In the genomic region with DNA sequence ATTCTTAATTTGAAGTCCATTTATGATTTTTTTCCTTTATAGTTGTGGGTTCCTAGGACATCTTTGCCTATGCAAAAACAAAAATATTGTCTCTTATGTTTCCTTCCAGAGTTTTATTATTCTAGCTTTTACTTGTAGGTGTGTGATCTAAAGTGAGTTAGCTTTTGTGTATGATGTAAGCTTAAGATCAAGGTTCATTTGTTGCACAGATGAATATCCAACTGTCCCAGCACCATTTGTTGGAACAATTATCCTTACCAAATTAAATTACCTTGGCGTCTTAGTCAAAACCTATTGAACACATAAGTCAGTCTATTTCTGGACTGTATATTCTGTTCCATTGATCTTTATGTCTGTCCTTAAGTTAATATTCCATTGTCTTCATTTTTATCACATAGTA, we compare ENCODE assay signal across 18 cellular contexts.
"Had no signal": no experiment of that assay in that cellular context is flagged by ENCODE, and none has a peak within 500 bp of the region (broad histone marks: within the 10 kb centered on the region; RNA-seq: fewer than 3 reads in every experiment).

No MANE protein-coding gene starts in this region.

- H3K4me3 ChIP-seq: coronary artery, dorsolateral prefrontal cortex, esophagus muscularis mucosa, gastroesophageal sphincter, heart left ventricle, left lung, lower lobe of right lung, mucosa of descending colon had no signal

- H3K9me3 ChIP-seq: esophagus muscularis mucosa, left lung, lower lobe of right lung, mucosa of descending colon had no signal

- H3K36me3 ChIP-seq: left lung, lower lobe of right lung had no signal

- H3K27ac Mint-ChIP-seq: mesothelial cell of epicardium, naive B cell had no signal

- H3K4me1 ChIP-seq: esophagus muscularis mucosa, foreskin keratinocyte, gastroesophageal sphincter, left lung, lower lobe of right lung had no signal

- H3K4me1 Mint-ChIP-seq: mesothelial cell of epicardium, naive B cell had no signal

- H3K36me3 Mint-ChIP-seq: naive B cell had no signal

- H3K4me3 Mint-ChIP-seq: mesothelial cell of epicardium, naive B cell had no signal

- DNase-seq: dermis blood vessel endothelial cell; dorsolateral prefrontal cortex; effector CD4-positive, alpha-beta T cell; effector memory CD4-positive, alpha-beta T cell; foreskin keratinocyte; heart left ventricle; hippocampal formation; left cardiac atrium; left lung; left ventricle myocardium superior; lower lobe of right lung; mesenchymal stem cell; mucosa of descending colon; naive B cell had no signal

- H3K27ac ChIP-seq: coronary artery, dorsolateral prefrontal cortex, esophagus muscularis mucosa, foreskin keratinocyte, gastroesophageal sphincter, heart left ventricle, left lung, lower lobe of right lung had no signal
